Comparison of ENCODE assay signal across 15 cellular contexts in the genomic region with DNA sequence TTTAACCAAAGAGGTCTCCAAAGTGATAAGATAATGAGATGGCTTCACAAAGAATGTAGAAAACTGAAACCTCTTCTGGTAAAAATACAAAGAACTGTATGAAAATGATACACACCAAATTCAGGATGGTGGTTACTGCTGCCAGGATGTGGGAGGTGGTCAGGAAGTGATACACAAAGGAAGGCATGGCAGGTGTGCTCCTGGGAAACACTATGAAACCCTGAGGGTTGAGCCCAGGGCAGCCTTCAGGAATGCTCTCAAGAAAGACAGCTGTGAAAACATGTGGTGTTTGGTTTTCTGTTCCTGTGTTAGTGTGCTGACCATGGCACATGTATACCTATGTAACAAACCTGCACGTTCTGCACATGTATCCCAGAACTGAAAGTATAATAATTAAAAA.
DNase-seq lines count a peak whose midpoint lies in the region; ATAC-seq, FAIRE-seq and TF ChIP-seq lines count a peak whose summit lies in the region.
"Had no signal": no experiment of that assay in that cellular context is flagged by ENCODE, and none has a peak within 500 bp of the region (broad histone marks: within the 10 kb centered on the region; RNA-seq: fewer than 3 reads in every experiment).

No MANE protein-coding gene starts in this region.

- H3K27ac ChIP-seq in DND-41 (ENCODE audit: low read length) (peak overlapping the region; percentile 83), esophagus muscularis mucosa (replicated peaks in 1 of 4) (no peak overlapping the region)

- H3K4me2 ChIP-seq in DND-41 (ENCODE audit: insufficient read depth, low read length): peak overlapping the region; percentile 53

- 80% methylated on average over 1 of the region's 1 CpG for WGBS in esophagus muscularis mucosa

- H3K27me3 ChIP-seq in DND-41 (ENCODE audit: insufficient read depth, low read length, poor library complexity) (no peaks in the 10 kb centered on the region), esophagus muscularis mucosa (no peaks in the 10 kb centered on the region)

- intact Hi-C loops in esophagus muscularis mucosa (cut with DNase I): no loop called here

- H3K9me3 ChIP-seq in DND-41 (ENCODE audit: insufficient read depth, low read length, severe bottlenecking): no peaks in the 10 kb centered on the region
- no peaks in the 10 kb centered on the region for H3K9me3 ChIP-seq in esophagus muscularis mucosa

- no peak overlapping the region for H2AFZ ChIP-seq in DND-41 (ENCODE audit: low read depth, low read length)

- TF ChIP-seq CTCF in DND-41 (IDR thresholded peaks at IDR 0.05; ENCODE audit: borderline replicate concordance, extremely low read depth, low read length, poor library complexity, severe bottlenecking) (no peak), D721Med (IDR thresholded peaks at IDR 0.05; ENCODE audit: insufficient read depth, missing control alignments) (no peak), esophagus muscularis mucosa (IDR thresholded peaks at IDR 0.05) (no peak)

- peak; percentile 90 for DNase-seq in DND-41
- DNase-seq in NCI-H510A treated with DMSO at 0.1 percent for 48 hours (lab: John Stamatoyannopoulos, UW): peak; percentile 69
- DNase-seq in glomerular visceral epithelial cell (ENCODE audit: extremely low spot score): peak; percentile 64
- DNase-seq in inferior parietal cortex (ENCODE audit: extremely low spot score): no peak
- DNase-seq in D721Med (ENCODE audit: insufficient read length, low spot score): no peak
- no peak for DNase-seq in esophagus muscularis mucosa (ENCODE audit: extremely low spot score)
- DNase-seq: GOT3, natural killer cell, NCI-H187, right cardiac atrium had no signal

- H3K4me1 ChIP-seq in DND-41 (ENCODE audit: insufficient read depth, low read length) (peaks cover 87% of the 10 kb centered on the region), esophagus muscularis mucosa (peaks cover 0 to 10% (median 5%) of the 10 kb centered on the region in 4 donors)

- peak overlapping the region; percentile 36; the same call in 1 of the 2 replicates for H3K9ac ChIP-seq in DND-41 (ENCODE audit: low read depth, low read length)

- no peak for TF ChIP-seq EP300 in esophagus muscularis mucosa (IDR thresholded peaks at IDR 0.05)

- H3K4me3 ChIP-seq in DND-41 (ENCODE audit: low read depth in 1 of 2, low read length in 2 of 2) (0 out of 4 replicates have a peak overlapping the region, but pooled peaks of 1 of the 2 experiments have one; percentile 17), esophagus muscularis mucosa (no peak overlapping the region)

- peak; percentile 88 for ATAC-seq in DND-41 (ENCODE audit: insufficient read depth, low read depth)
- peak; percentile 39 for ATAC-seq in HG03432 (IDR thresholded peaks at IDR 0.05; ENCODE audit: unreplicated experiment)
- no peak for ATAC-seq in GM18498 (IDR thresholded peaks at IDR 0.05; ENCODE audit: unreplicated experiment)
- ATAC-seq: activated naive CD4-positive, alpha-beta T cell treated with anti-CD3 and anti-CD28 coated beads, Interleukin-2, amount 50 U/mL, for 72 hours; natural killer cell; right cardiac atrium had no signal

- no peaks in the 10 kb centered on the region for H3K79me2 ChIP-seq in DND-41 (ENCODE audit: insufficient read depth, low read length)

- FAIRE-seq in D721Med (lab: Jason Lieb, UNC): no peak
- FAIRE-seq: islet of Langerhans, TTC549 had no signal

- TF ChIP-seq POLR2A in esophagus muscularis mucosa (IDR thresholded peaks at IDR 0.05; ENCODE audit: low read depth): no peak

- H4K20me1 ChIP-seq in DND-41 (ENCODE audit: insufficient read depth, low read length): no peaks in the 10 kb centered on the region

- no peaks in the 10 kb centered on the region for H3K36me3 ChIP-seq in DND-41 (ENCODE audit: insufficient read depth, low read length)
- no peaks in the 10 kb centered on the region for H3K36me3 ChIP-seq in esophagus muscularis mucosa

Comparison
In these comparisons a context has a peak if more than half of its experiments do, and no peak if none do; other contexts are left out.
1. DNase-seq: peak in DND-41 (single experiment), NCI-H510A treated with DMSO at 0.1 percent for 48 hours (single experiment) and glomerular visceral epithelial cell (single experiment); none in inferior parietal cortex (single experiment), D721Med (single experiment) and esophagus muscularis mucosa (single experiment).